ENCODE assay signal across 17 cellular contexts in genomic region chr20:2163312-2163711, GRCh38.
"Had no signal": no experiment of that assay in that cellular context is flagged by ENCODE, and none has a peak within 500 bp of the region (broad histone marks: within the 10 kb centered on the region; RNA-seq: fewer than 3 reads in every experiment).

No MANE protein-coding gene starts in this region.

- ATAC-seq: gastrocnemius medialis; naive thymus-derived CD8-positive, alpha-beta T cell; pancreas; stimulated activated naive B cell treated with anti-CD40 and anti-IgM and Interleukin-4, amounts not matched to agents 10 μg/mL and 1 μg/mL and 100 μg/mL, for 72 hours had no signal

- DNase-seq: cerebellar nuclear complex; dorsolateral prefrontal cortex; effector CD4-positive, alpha-beta T cell; foreskin fibroblast; gastrocnemius medialis; kidney; mesenchymal stem cell; naive thymus-derived CD8-positive, alpha-beta T cell; nephron progenitor cell; stimulated activated CD4-positive, alpha-beta T cell treated with anti-CD3 and anti-CD28 coated beads, Interleukin-4, amount 100 ng/mL, for 4 hours; stimulated activated naive B cell treated with anti-CD40 and anti-IgM and Interleukin-4, amounts not matched to agents 10 μg/mL and 1 μg/mL and 100 μg/mL, for 72 hours had no signal

- H3K27ac ChIP-seq: dorsolateral prefrontal cortex, gastrocnemius medialis, neutrophil, pancreas, sigmoid colon, thoracic aorta, tibial nerve, upper lobe of left lung had no signal

- H3K36me3 ChIP-seq: gastrocnemius medialis, neutrophil, pancreas, sigmoid colon, thoracic aorta, tibial nerve, upper lobe of left lung had no signal

- H3K9me3 ChIP-seq: gastrocnemius medialis, neutrophil, pancreas, sigmoid colon, thoracic aorta, tibial nerve, upper lobe of left lung had no signal

- H3K4me1 ChIP-seq: gastrocnemius medialis, pancreas, sigmoid colon, tibial nerve, upper lobe of left lung had no signal

- H3K27me3 ChIP-seq: dorsolateral prefrontal cortex, gastrocnemius medialis, pancreas, sigmoid colon, tibial nerve, upper lobe of left lung had no signal

- H3K4me3 ChIP-seq: dorsolateral prefrontal cortex, gastrocnemius medialis, pancreas, sigmoid colon, thoracic aorta, tibial nerve, upper lobe of left lung had no signal
